ENCODE assay signal across 31 cellular contexts in the genomic region with DNA sequence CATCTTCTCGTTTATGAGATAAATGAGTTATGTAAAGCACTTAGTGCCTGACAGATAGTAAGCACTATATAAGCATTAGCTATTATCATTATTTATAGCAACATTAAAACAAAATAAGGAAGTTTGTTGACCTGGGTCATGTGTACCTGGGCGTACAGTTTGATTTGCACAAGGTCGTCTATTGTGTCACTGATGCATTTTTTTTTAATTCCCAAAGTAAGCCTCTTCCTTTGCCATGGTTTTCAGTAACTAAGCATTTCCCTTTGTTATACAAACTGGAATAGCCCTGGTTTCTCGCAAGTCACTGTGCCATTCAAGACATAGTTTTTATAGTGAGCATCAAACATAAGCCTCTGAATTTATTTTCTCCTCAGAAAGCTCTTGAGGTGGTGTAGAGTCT.
"Had no signal": no experiment of that assay in that cellular context is flagged by ENCODE, and none has a peak within 500 bp of the region (broad histone marks: within the 10 kb centered on the region; RNA-seq: fewer than 3 reads in every experiment).

No MANE protein-coding gene starts in this region.

- H3K27ac Mint-ChIP-seq: immature natural killer cell; memory B cell; natural killer cell treated with Interleukin-12 subunit alpha and Interleukin-12 subunit beta and Interleukin-15 and Interleukin-18, amount 100 ng/mL, for 72 hours; stimulated activated memory B cell treated with anti-CD40 and anti-IgM and Interleukin-4, amounts not matched to agents 10 μg/mL and 1 μg/mL and 100 μg/mL, for 72 hours had no signal

- H3K4me1 Mint-ChIP-seq: memory B cell; stimulated activated memory B cell treated with anti-CD40 and anti-IgM and Interleukin-4, amounts not matched to agents 10 μg/mL and 1 μg/mL and 100 μg/mL, for 72 hours had no signal

- H3K27me3 Mint-ChIP-seq: stimulated activated naive CD8-positive, alpha-beta T cell treated with anti-CD3 and anti-CD28 coated beads, Interleukin-15, amount 100 ng/mL, for 72 hours had no signal

- H3K4me3 Mint-ChIP-seq: immature natural killer cell; memory B cell; natural killer cell treated with Interleukin-12 subunit alpha and Interleukin-12 subunit beta and Interleukin-15 and Interleukin-18, amount 100 ng/mL, for 72 hours; neural crest cell; stimulated activated memory B cell treated with anti-CD40 and anti-IgM and Interleukin-4, amounts not matched to agents 10 μg/mL and 1 μg/mL and 100 μg/mL, for 72 hours; stimulated activated naive CD8-positive, alpha-beta T cell treated with anti-CD3 and anti-CD28 coated beads, Interleukin-15, amount 100 ng/mL, for 72 hours had no signal

- DNase-seq: heart left ventricle; hypothalamus; immature natural killer cell; kidney; left colon; left lung; midbrain; mucosa of descending colon; naive thymus-derived CD4-positive, alpha-beta T cell; nucleus accumbens; pancreas; posterior cingulate gyrus; retina; right cardiac atrium; small intestine; stimulated activated CD4-positive, alpha-beta T cell treated with anti-CD3 and anti-CD28 coated beads, Interleukin-1b, Interleukin-23, amount 100 ng/mL, for 48 hours; stimulated activated CD4-positive, alpha-beta T cell treated with anti-CD3 and anti-CD28 coated beads, Interleukin-2, amount 100 ng/mL, for 48 hours; stimulated activated CD4-positive, alpha-beta T cell treated with anti-CD3 and anti-CD28 coated beads, Interleukin-4, amount 100 ng/mL, for 4 hours; stimulated activated CD8-positive, alpha-beta memory T cell treated with anti-CD3 and anti-CD28 coated beads, Interleukin-4, amount 100 ng/mL, for 48 hours; stimulated activated naive CD4-positive, alpha-beta T cell treated with Interleukin-2 at 50 U/mL for 16 hours; stimulated activated naive CD8-positive, alpha-beta T cell treated with anti-CD3 and anti-CD28 coated beads, Interleukin-15, amount 100 ng/mL, for 72 hours; testis; thyroid gland; transverse colon; upper lobe of left lung had no signal

- H3K9me3 ChIP-seq: heart left ventricle, left lung, mucosa of descending colon, pancreas, prostate gland, testis, thyroid gland, transverse colon, upper lobe of left lung had no signal

- H3K4me3 ChIP-seq: heart left ventricle, left lung, mucosa of descending colon, pancreas, prostate gland, testis, thyroid gland, transverse colon, upper lobe of left lung had no signal

- H3K27me3 ChIP-seq: heart left ventricle, left lung, pancreas, testis, thyroid gland, transverse colon, upper lobe of left lung had no signal

- H3K36me3 Mint-ChIP-seq: immature natural killer cell; memory B cell; natural killer cell treated with Interleukin-12 subunit alpha and Interleukin-12 subunit beta and Interleukin-15 and Interleukin-18, amount 100 ng/mL, for 72 hours; stimulated activated memory B cell treated with anti-CD40 and anti-IgM and Interleukin-4, amounts not matched to agents 10 μg/mL and 1 μg/mL and 100 μg/mL, for 72 hours had no signal

- H3K9me3 Mint-ChIP-seq: immature natural killer cell; memory B cell; naive thymus-derived CD4-positive, alpha-beta T cell; natural killer cell treated with Interleukin-12 subunit alpha and Interleukin-12 subunit beta and Interleukin-15 and Interleukin-18, amount 100 ng/mL, for 72 hours; neural crest cell; stimulated activated memory B cell treated with anti-CD40 and anti-IgM and Interleukin-4, amounts not matched to agents 10 μg/mL and 1 μg/mL and 100 μg/mL, for 72 hours; stimulated activated naive CD8-positive, alpha-beta T cell treated with anti-CD3 and anti-CD28 coated beads, Interleukin-15, amount 100 ng/mL, for 72 hours had no signal

- ATAC-seq: left colon; left lung; mucosa of descending colon; naive thymus-derived CD4-positive, alpha-beta T cell; natural killer cell treated with Interleukin-12 subunit alpha and Interleukin-12 subunit beta and Interleukin-15 and Interleukin-18, amount 100 ng/mL, for 72 hours; pancreas; right cardiac atrium; sciatic nerve; stimulated activated memory B cell treated with anti-CD40 and anti-IgM and Interleukin-4, amounts not matched to agents 10 μg/mL and 1 μg/mL and 100 μg/mL, for 72 hours; stimulated activated naive CD8-positive, alpha-beta T cell treated with anti-CD3 and anti-CD28 coated beads, Interleukin-15, amount 100 ng/mL, for 72 hours had no signal

- H3K36me3 ChIP-seq: heart left ventricle, left lung, pancreas, prostate gland, thyroid gland, transverse colon, upper lobe of left lung had no signal

- H3K27ac ChIP-seq: pancreas, prostate gland, testis, transverse colon had no signal
